In genomic region chr15:67186226-67186649, GRCh38 we compare ENCODE assay signal across 2 cellular contexts.
TF ChIP-seq lines count a peak whose summit lies in the region.

No MANE protein-coding gene starts in this region.

TF ChIP-seq in liver, 16 proteins besides CTCF, POLR2A, EP300 and RAD21 (continued from another document):
- TF ChIP-seq ZBTB33 (IDR thresholded peaks at IDR 0.05) = no peak
- TF ChIP-seq FOXA2 (IDR thresholded peaks at IDR 0.05) = no peak
- TF ChIP-seq YY1 (IDR thresholded peaks at IDR 0.05) = no peak
- TF ChIP-seq EGR1 (IDR thresholded peaks at IDR 0.05; ENCODE audit: low read depth in 2 of 2) = no peak
TF ChIP-seq in liver: peak in this region for 2.

TF ChIP-seq in HepG2, 621 proteins besides CTCF, POLR2A, EP300 and RAD21 (continued from another document):
- TF ChIP-seq ZNF687 (CRISPR knock-in tag; IDR thresholded peaks at IDR 0.05) (no peak), POGK (CRISPR knock-in tag; conservative IDR thresholded peaks at IDR 0.05) (no peak), MEIS2 (CRISPR knock-in tag; IDR thresholded peaks at IDR 0.05) (no peak), DRAP1 (CRISPR knock-in tag; IDR thresholded peaks at IDR 0.05) (no peak), ZBTB42 (CRISPR knock-in tag; IDR thresholded peaks at IDR 0.05) (no peak), ZNF580 (CRISPR knock-in tag; IDR thresholded peaks at IDR 0.05; ENCODE audit: borderline replicate concordance, low read depth) (no peak), HNRNPH1 (optimal IDR thresholded peaks at IDR 0.05; ENCODE audit: low read depth, low read length) (no peak), CCDC6 (CRISPR knock-in tag; IDR thresholded peaks at IDR 0.05) (no peak)
